Comparison of ENCODE assay signal across 23 cellular contexts in genomic region chr1:234756857-234757256, GRCh38.
A peak's percentile ranks its signal among the peaks of the same experiment; 100 is the strongest.
DNase-seq lines count a peak whose midpoint lies in the region; ATAC-seq, FAIRE-seq and TF ChIP-seq lines count a peak whose summit lies in the region.
"Had no signal": no experiment of that assay in that cellular context is flagged by ENCODE, and none has a peak within 500 bp of the region (broad histone marks: within the 10 kb centered on the region; RNA-seq: fewer than 3 reads in every experiment).

No MANE protein-coding gene starts in this region.

- H3K27me3 Mint-ChIP-seq in activated naive CD4-positive, alpha-beta T cell treated with anti-CD3 and anti-CD28 coated beads, Interleukin-2, amount 10 ng/mL, durations not matched to agents 7 days and 5 days: peaks cover 40% of the 10 kb centered on the region
- no peaks in the 10 kb centered on the region for H3K27me3 Mint-ChIP-seq in activated T-cell treated with anti-CD3 and anti-CD28 coated beads, Interleukin-2, amount 50 U/mL, for 24 hours

- no peak overlapping the region for H2BK120ac ChIP-seq in IMR-90 (ENCODE audit: low read depth, low read length)

- 100% methylated on average over 1 of the region's 6 CpGs; no CpG with 5 or more reads in 1 of the 2 experiments for WGBS in IMR-90 (ENCODE audit: extremely low coverage in 2 of 2, insufficient read length in 1 of 2), 2 experiments

- DNase-seq in activated naive CD4-positive, alpha-beta T cell treated with anti-CD3 and anti-CD28 coated beads, Interleukin-2, amount 10 ng/mL, durations not matched to agents 7 days and 5 days: no peak
- no peak for DNase-seq in activated naive CD4-positive, alpha-beta T cell (lab: John Stamatoyannopoulos, UW)
- DNase-seq in IMR-90 (no peak), bronchial epithelial cell (ENCODE audit: low read depth) (no peak), GM10248 (ENCODE audit: extremely low spot score) (no peak), NCI-H1930 (lab: John Stamatoyannopoulos, UW) (no peak)
- no peak for DNase-seq in activated T-cell treated with anti-CD3 and anti-CD28 coated beads, Interleukin-2, amount 50 U/mL, for 24 hours
- DNase-seq: AML-193, DND-41, GOT3, Karpas-422, NCI-H1417, NCI-H1694 treated with DMSO at 0.1 percent for 48 hours, NCI-H446, NCI-H526, Right ventricle myocardium superior, SW 1271 had no signal

- no TSS peak for BruUV-seq in IMR-90 (replicated peaks; lab: Mats Ljungman, UMichigan)

- dilution Hi-C loops in IMR-90 (cut with HindIII; ENCODE audit: low sequenced_read_pairs, unreplicated experiment): no loop called here

- no peak overlapping the region for H3K18ac ChIP-seq in IMR-90 (ENCODE audit: low read depth, low read length)

- H2AK5ac ChIP-seq in IMR-90 (ENCODE audit: low read depth, low read length): peak overlapping the region; percentile 63

- no peak overlapping the region for H2AK9ac ChIP-seq in IMR-90 (replicated peaks; ENCODE audit: low read depth, low read length, poor library complexity)

- H3K4me1 Mint-ChIP-seq in activated naive CD4-positive, alpha-beta T cell treated with anti-CD3 and anti-CD28 coated beads, Interleukin-2, amount 10 ng/mL, durations not matched to agents 7 days and 5 days: peaks cover 45% of the 10 kb centered on the region
- peaks cover 38% of the 10 kb centered on the region for H3K4me1 Mint-ChIP-seq in activated T-cell treated with anti-CD3 and anti-CD28 coated beads, Interleukin-2, amount 50 U/mL, for 24 hours (ENCODE audit: low read depth)

- H3K56ac ChIP-seq in IMR-90 (ENCODE audit: extremely low read depth, insufficient read depth, low read length): no peak overlapping the region

- no peak for ATAC-seq in IMR-90 (ENCODE audit: low read depth)
- ATAC-seq: HCT116 had no signal

- no peak overlapping the region for H2AFZ ChIP-seq in IMR-90 (replicated peaks; ENCODE audit: low read length, poor library complexity)

- H3K4me1 ChIP-seq in IMR-90 (ENCODE audit: control insufficient read depth, insufficient read depth, low read length): peaks cover 11% of the 10 kb centered on the region

- peak; percentile 43 for FAIRE-seq in bronchial epithelial cell (lab: Jason Lieb, UNC)
- FAIRE-seq: GM12891, HTR-8/SVneo had no signal

- no peaks in the 10 kb centered on the region for H3K9me3 ChIP-seq in IMR-90 (ENCODE audit: control insufficient read depth, insufficient read depth, low read length)

- CTCF ChIA-PET in activated naive CD4-positive, alpha-beta T cell treated with anti-CD3 and anti-CD28 coated beads, Interleukin-2, amount 10 ng/mL, durations not matched to agents 7 days and 5 days (lab: Charles Lee): no interaction called here
- CTCF ChIA-PET in IMR-90 (lab: Yijun Ruan, JAX): no interaction called here
- CTCF ChIA-PET in GM10248 (lab: Yijun Ruan, JAX): interaction anchor here (0.6 to 4.6 kb wide), 3 partner anchors 12 to 140 kb away, joined by 3 to 24 read pairs (median 3); no protein-coding TSS in a partner anchor

- no peak overlapping the region for H2BK5ac ChIP-seq in IMR-90 (ENCODE audit: low read depth, low read length, poor library complexity, severe bottlenecking)

- intact Hi-C loops in IMR-90 (cut with micrococcal nuclease): no loop called here

- H3K4ac ChIP-seq in IMR-90 (ENCODE audit: low read depth, low read length): no peak overlapping the region

- no peak overlapping the region for H3K23ac ChIP-seq in IMR-90 (ENCODE audit: low read depth, low read length)

- H3K14ac ChIP-seq in IMR-90 (replicated peaks; ENCODE audit: low read depth, low read length): no peak overlapping the region

- H3K36me3 Mint-ChIP-seq in activated naive CD4-positive, alpha-beta T cell treated with anti-CD3 and anti-CD28 coated beads, Interleukin-2, amount 10 ng/mL, durations not matched to agents 7 days and 5 days: no peaks in the 10 kb centered on the region
- H3K36me3 Mint-ChIP-seq in activated T-cell treated with anti-CD3 and anti-CD28 coated beads, Interleukin-2, amount 50 U/mL, for 24 hours (ENCODE audit: low read depth): no peaks in the 10 kb centered on the region

- POLR2A ChIA-PET in IMR-90 (lab: Charles Lee; ENCODE audit: unreplicated experiment): interaction anchor here (0.6 kb wide), 1 partner anchor 157 kb away, joined by 9 read pairs; no protein-coding TSS in a partner anchor
- POLR2A ChIA-PET in GM10248 (lab: Yijun Ruan, JAX): no interaction called here

- H4K20me1 ChIP-seq in IMR-90 (ENCODE audit: insufficient read depth, low read length): no peaks in the 10 kb centered on the region

- no peak overlapping the region for H4K5ac ChIP-seq in IMR-90 (ENCODE audit: low read depth, low read length)

- peak overlapping the region; percentile 17 for H3K27ac Mint-ChIP-seq in activated naive CD4-positive, alpha-beta T cell treated with anti-CD3 and anti-CD28 coated beads, Interleukin-2, amount 10 ng/mL, durations not matched to agents 7 days and 5 days
- no peak overlapping the region for H3K27ac Mint-ChIP-seq in activated T-cell treated with anti-CD3 and anti-CD28 coated beads, Interleukin-2, amount 50 U/mL, for 24 hours

- H3K4me3 ChIP-seq in IMR-90 (ENCODE audit: insufficient read depth, low read depth, low read length): no peak overlapping the region
- H3K4me3 ChIP-seq in bronchial epithelial cell (ENCODE audit: low read depth, low read length): no peak overlapping the region
- H3K4me3 ChIP-seq: SK-N-MC had no signal

- TF ChIP-seq CTCF in IMR-90 (conservative IDR thresholded peaks at IDR 0.05; ENCODE audit: low read depth, low read length) (no peak), bronchial epithelial cell (IDR thresholded peaks at IDR 0.05; ENCODE audit: insufficient read depth, low read length, severe bottlenecking) (no peak), GM10248 (IDR thresholded peaks at IDR 0.05; ENCODE audit: control extremely low read depth, extremely low read depth, low read depth, missing control alignments) (no peak)

- H3K9ac ChIP-seq in IMR-90 (ENCODE audit: low read depth, low read length): no peak overlapping the region

- H3K9me1 ChIP-seq in IMR-90 (ENCODE audit: insufficient read depth, low read length): peaks cover 3% of the 10 kb centered on the region; the same call in 1 of the 2 replicates

- peak overlapping the region; percentile 54; the same call in 2 of the 3 replicates for H2BK15ac ChIP-seq in IMR-90 (ENCODE audit: low read depth, low read length)

- no peak overlapping the region; the same call in 1 of the 2 replicates for H4K91ac ChIP-seq in IMR-90 (ENCODE audit: insufficient read depth, low read depth, low read length)

- no peaks in the 10 kb centered on the region for H3K79me1 ChIP-seq in IMR-90 (ENCODE audit: low read depth in 1 of 2, low read length in 2 of 2)

- TF ChIP-seq RAD21 in IMR-90 (IDR thresholded peaks at IDR 0.05; ENCODE audit: low read length): no peak

- no peak overlapping the region for H3K27ac ChIP-seq in IMR-90 (ENCODE audit: insufficient read depth, low read length)
- H3K27ac ChIP-seq: C4-2B, SK-N-MC had no signal

- no peak for TF ChIP-seq POLR2A in IMR-90 (IDR thresholded peaks at IDR 0.05; ENCODE audit: low read depth, low read length)

- no peak overlapping the region for H4K8ac ChIP-seq in IMR-90 (ENCODE audit: low read depth in 2 of 2, low read length in 2 of 2)

- H3K4me3 Mint-ChIP-seq in activated naive CD4-positive, alpha-beta T cell treated with anti-CD3 and anti-CD28 coated beads, Interleukin-2, amount 10 ng/mL, durations not matched to agents 7 days and 5 days: no peak overlapping the region
- no peak overlapping the region for H3K4me3 Mint-ChIP-seq in activated T-cell treated with anti-CD3 and anti-CD28 coated beads, Interleukin-2, amount 50 U/mL, for 24 hours
- H3K4me3 Mint-ChIP-seq: IgD-negative memory B cell had no signal

- H3K4me2 ChIP-seq in IMR-90 (ENCODE audit: low read depth, low read length): no peak overlapping the region

- H3K27me3 ChIP-seq in IMR-90 (ENCODE audit: control insufficient read depth, insufficient read depth, low read length) (no peaks in the 10 kb centered on the region), bronchial epithelial cell (ENCODE audit: control insufficient read depth, insufficient read depth, low read length) (peaks cover 1% of the 10 kb centered on the region)

- in situ Hi-C loops in IMR-90 (cut with MboI; ENCODE audit: low sequenced_read_pairs): no loop called here

- H3K9me3 Mint-ChIP-seq in activated naive CD4-positive, alpha-beta T cell treated with anti-CD3 and anti-CD28 coated beads, Interleukin-2, amount 10 ng/mL, durations not matched to agents 7 days and 5 days: peaks cover 2% of the 10 kb centered on the region
- no peaks in the 10 kb centered on the region for H3K9me3 Mint-ChIP-seq in activated T-cell treated with anti-CD3 and anti-CD28 coated beads, Interleukin-2, amount 50 U/mL, for 24 hours
- H3K9me3 Mint-ChIP-seq: IgD-negative memory B cell had no signal

- H3K36me3 ChIP-seq in IMR-90 (ENCODE audit: control insufficient read depth, insufficient read depth, low read length) (no peaks in the 10 kb centered on the region), bronchial epithelial cell (ENCODE audit: control insufficient read depth, insufficient read depth, low read length) (no peaks in the 10 kb centered on the region)

- 0 out of 2 replicates have a peak overlapping the region, but pooled peaks have one; percentile 42 for H2BK20ac ChIP-seq in IMR-90 (ENCODE audit: low read depth, low read length)

TF ChIP-seq in IMR-90, 13 proteins besides CTCF, POLR2A, EP300 and RAD21:
- TF ChIP-seq MAZ (IDR thresholded peaks at IDR 0.05; ENCODE audit: borderline replicate concordance, low read depth, low read length): no peak
- no peak for TF ChIP-seq RFX5 (IDR thresholded peaks at IDR 0.05; ENCODE audit: low read depth, low read length)
